ENCODE assay signal across 25 cellular contexts in the genomic region with DNA sequence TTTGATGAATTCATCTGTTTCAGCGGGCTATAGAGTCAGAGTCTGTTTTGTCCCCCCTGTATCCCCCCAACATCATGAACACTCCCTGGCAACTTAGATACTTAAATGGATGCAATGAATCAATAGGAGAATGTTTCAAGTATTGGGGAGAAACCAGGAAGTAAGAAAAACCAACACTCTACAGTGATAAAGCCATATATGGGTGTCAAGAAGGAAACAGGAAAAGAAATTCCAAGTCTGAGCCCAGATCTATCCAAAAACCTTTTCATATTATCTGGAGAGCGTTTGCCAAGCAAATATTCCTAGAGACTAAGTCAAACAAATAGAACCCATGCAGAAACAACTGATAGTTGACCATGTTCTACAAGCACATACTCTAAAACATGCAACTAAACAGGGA. TPM values are rescaled to one million over a fixed set of nuclear protein-coding genes. Genes with fewer than 3 reads are reported as not detected.
DNase-seq lines count a peak whose midpoint lies in the region; ATAC-seq, FAIRE-seq and TF ChIP-seq lines count a peak whose summit lies in the region.
"Had no signal": no experiment of that assay in that cellular context is flagged by ENCODE, and none has a peak within 500 bp of the region (broad histone marks: within the 10 kb centered on the region; RNA-seq: fewer than 3 reads in every experiment).

No MANE protein-coding gene starts in this region.

- H3K27me3 ChIP-seq in body of pancreas (no peaks in the 10 kb centered on the region), small intestine (ENCODE audit: control insufficient read depth in 2 of 2, insufficient read depth in 2 of 2, low read length in 2 of 2) (no peaks in the 10 kb centered on the region)
- H3K27me3 ChIP-seq: foreskin keratinocyte had no signal

- H3K36me3 ChIP-seq in body of pancreas (replicated peaks in 1 of 2; ENCODE audit: insufficient read depth in 1 of 2, low read depth in 2 of 2): no peaks in the 10 kb centered on the region
- H3K36me3 ChIP-seq in small intestine (ENCODE audit: control insufficient read depth in 2 of 2, insufficient read depth in 2 of 2, low read length in 2 of 2): no peaks in the 10 kb centered on the region
- H3K36me3 ChIP-seq: BLaER1, prostate gland had no signal

- TF ChIP-seq POLR2A in body of pancreas (IDR thresholded peaks at IDR 0.05) (no peak), lower leg skin (IDR thresholded peaks at IDR 0.05) (no peak)

- no peak for ATAC-seq in body of pancreas
- no peak for ATAC-seq in GM19395 (IDR thresholded peaks at IDR 0.05; ENCODE audit: unreplicated experiment)
- ATAC-seq: foreskin keratinocyte; stimulated activated naive CD8-positive, alpha-beta T cell treated with anti-CD3 and anti-CD28 coated beads, Interleukin-15, amount 100 ng/mL, for 72 hours had no signal

- H3K9me3 ChIP-seq in body of pancreas (no peaks in the 10 kb centered on the region), small intestine (ENCODE audit: control insufficient read depth, low read depth) (no peaks in the 10 kb centered on the region)
- H3K9me3 ChIP-seq: BLaER1, prostate gland had no signal

- H3K4me3 ChIP-seq in LNCaP clone FGC (ENCODE audit: low read depth, low read length): no peak overlapping the region
- no peak overlapping the region for H3K4me3 ChIP-seq in body of pancreas
- H3K4me3 ChIP-seq in small intestine (ENCODE audit: low read depth in 1 of 2, low read length in 2 of 2): no peak overlapping the region
- H3K4me3 ChIP-seq in lower leg skin (ENCODE audit: low read depth, poor library complexity, severe bottlenecking): no peak overlapping the region
- H3K4me3 ChIP-seq: BLaER1, prostate gland, skin epidermis had no signal

- H3K27ac ChIP-seq in body of pancreas: peak overlapping the region in 3 of 4 donors; percentile 7 to 95 (median 13)
- H3K27ac ChIP-seq in small intestine (ENCODE audit: low read depth in 1 of 2, low read length in 1 of 2): no peak overlapping the region
- H3K27ac ChIP-seq: BLaER1, foreskin keratinocyte, RWPE1 had no signal

- intact Hi-C loops in body of pancreas (cut with DNase I): loop anchor here (10.0 kb wide), 1 partner anchor 59 kb away; no protein-coding TSS in a partner anchor
- intact Hi-C loops in lower leg skin (cut with DNase I; ENCODE audit: low total_unique reads): no loop called here

- TF ChIP-seq CTCF in LNCaP clone FGC (IDR thresholded peaks at IDR 0.05; ENCODE audit: control insufficient read depth, extremely low read depth, insufficient read depth) (no peak), body of pancreas (IDR thresholded peaks at IDR 0.05) (no peak), lower leg skin (IDR thresholded peaks at IDR 0.05) (no peak)

- DNase-seq in NCI-H510A treated with DMSO at 0.1 percent for 48 hours (lab: John Stamatoyannopoulos, UW) (peak; percentile 49), NCI-H510A (lab: John Stamatoyannopoulos, UW) (no peak), LNCaP clone FGC (ENCODE audit: low read depth) (peak; percentile 47), body of pancreas (no peak), small intestine (peak; percentile 29), superior temporal gyrus (ENCODE audit: extremely low spot score) (no peak), lower leg skin (ENCODE audit: low spot score in 2 of 2) (no peak)
- DNase-seq: activated CD4-positive, alpha-beta T cell treated with anti-CD3 and anti-CD28 coated beads, Interleukin-2, amount 10 ng/mL, durations not matched to agents 7 days and 5 days; activated effector memory CD4-positive, alpha-beta T cell treated with Interleukin-2 at 50 U/mL for 16 hours; foreskin keratinocyte; H9; hippocampal formation; IMR-90; NCI-H1105 treated with DMSO at 0.1 percent for 48 hours; NCI-H2171 treated with DMSO at 0.1 percent for 48 hours; stimulated activated CD4-positive, alpha-beta T cell treated with anti-CD3 and anti-CD28 coated beads, Interleukin-2, amount 100 ng/mL, for 48 hours; stimulated activated naive CD8-positive, alpha-beta T cell treated with anti-CD3 and anti-CD28 coated beads, Interleukin-15, amount 100 ng/mL, for 72 hours had no signal

- H3K4me1 ChIP-seq in body of pancreas (peaks cover 32% of the 10 kb centered on the region), small intestine (ENCODE audit: control insufficient read depth in 2 of 2, insufficient read depth in 1 of 2, low read depth in 1 of 2, low read length in 1 of 2) (peaks cover 0 to 7% of the 10 kb centered on the region in 2 donors)
- H3K4me1 ChIP-seq: prostate gland had no signal

- 54 to 58% methylated on average over 2 of the region's 2 CpGs for WGBS in body of pancreas, 2 donors
- 52 to 60% (median 53%) methylated on average over 2 of the region's 2 CpGs for WGBS in small intestine, 3 donors
- 89 to 95% methylated on average over 2 of the region's 2 CpGs for WGBS in lower leg skin, 2 donors

- FAIRE-seq in small intestine (lab: Jason Lieb, UNC): no peak
- FAIRE-seq: bronchial epithelial cell, GM12891, urothelium cell line had no signal

RNA-seq across cellular contexts. Expression of gene GNAQ, which starts 2.3 kb away (rescaled TPM):
- 10 to 100 TPM; 15.8 to 22.1 TPM for total RNA-seq in body of pancreas
- 10 to 100 TPM in 2 of 3 donors, 1 to 10 TPM in 1; 10.0 to 16.1 (median 15.0) TPM for polyA plus RNA-seq in small intestine
- 10 to 100 TPM; 13.1 to 19.7 (median 16.4) TPM for total RNA-seq in lower leg skin

Comparison
In these comparisons a context has a peak if more than half of its experiments do, and no peak if none do; other contexts are left out.
1. DNase-seq: peak in NCI-H510A treated with DMSO at 0.1 percent for 48 hours (single experiment), LNCaP clone FGC (single experiment) and small intestine (single experiment); none in NCI-H510A (single experiment), body of pancreas (0 of 4), superior temporal gyrus (single experiment) and lower leg skin (0 of 2).
2. H3K27ac ChIP-seq: peak in body of pancreas (3 of 4); none in small intestine (0 of 2).